Comparison of ENCODE assay signal across 14 cellular contexts in the genomic region with DNA sequence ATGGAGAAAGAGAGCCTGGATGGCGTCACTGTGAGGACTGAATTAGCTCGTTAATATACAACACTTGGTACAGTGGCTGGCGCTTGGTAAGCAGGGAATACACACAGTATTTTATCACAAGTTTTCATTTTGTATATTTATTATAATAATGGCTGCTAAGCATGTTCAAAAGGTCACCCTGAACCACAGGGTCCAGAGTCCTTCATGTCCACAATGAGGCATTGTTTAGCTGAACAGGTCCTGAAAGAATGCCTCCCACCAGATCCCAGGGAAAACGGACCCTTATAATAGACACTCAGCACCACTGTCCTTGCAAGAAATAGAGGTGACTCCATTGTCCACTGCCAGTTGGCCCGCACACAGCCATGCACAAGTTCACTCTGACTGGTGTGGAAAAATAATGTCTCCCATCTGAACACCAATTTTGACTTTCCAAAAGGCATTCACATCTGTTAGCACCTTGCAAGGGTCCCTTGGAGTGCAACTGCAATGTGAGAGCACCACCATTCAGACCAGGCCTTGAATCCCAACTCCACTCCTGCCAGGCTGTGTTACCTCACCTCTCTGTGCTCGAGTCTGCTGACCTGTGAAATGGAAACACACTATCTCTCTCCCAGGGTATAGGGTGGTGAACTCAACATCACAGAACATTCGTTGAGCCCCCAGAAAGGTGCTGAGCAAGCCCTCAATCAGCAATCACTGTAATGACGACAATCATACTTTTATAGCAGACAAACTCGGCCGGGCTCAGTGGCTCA. TPM values are rescaled to one million over a fixed set of nuclear protein-coding genes. Genes with fewer than 3 reads are reported as not detected.
DNase-seq lines count a peak whose midpoint lies in the region; TF ChIP-seq lines count a peak whose summit lies in the region.
"Had no signal": no experiment of that assay in that cellular context is flagged by ENCODE, and none has a peak within 500 bp of the region (broad histone marks: within the 10 kb centered on the region; RNA-seq: fewer than 3 reads in every experiment).

No MANE protein-coding gene starts in this region.

- no peak overlapping the region for H3K9ac ChIP-seq in Loucy (ENCODE audit: low read depth, low read length, poor library complexity, severe bottlenecking)
- peak overlapping the region; percentile 32 to 61 for H3K9ac ChIP-seq in duodenal mucosa (ENCODE audit: low read depth in 1 of 2, low read length in 2 of 2)
- peak overlapping the region; percentile 23 to 66 (median 57) for H3K9ac ChIP-seq in skeletal muscle tissue (ENCODE audit: low read depth in 1 of 3, low read length in 3 of 3)
- H3K9ac ChIP-seq in GM23248, result no peak overlapping the region

- peak overlapping the region; percentile 45 for H3K27ac ChIP-seq in duodenal mucosa (ENCODE audit: low read depth, low read length)
- peak overlapping the region; percentile 72 for H3K27ac ChIP-seq in skeletal muscle tissue (ENCODE audit: low read depth, low read length)
- H3K27ac ChIP-seq in GM23248, result no peak overlapping the region
- H3K27ac ChIP-seq: left lung had no signal

- H3K9me3 ChIP-seq in Loucy (ENCODE audit: insufficient read depth, low read depth, low read length), result no peaks in the 10 kb centered on the region
- H3K9me3 ChIP-seq in duodenal mucosa (ENCODE audit: control insufficient read depth in 1 of 2, low read length in 2 of 2), result no peaks in the 10 kb centered on the region
- H3K9me3 ChIP-seq in skeletal muscle tissue (ENCODE audit: control insufficient read depth in 3 of 3, low read length in 3 of 3), result no peaks in the 10 kb centered on the region
- no peaks in the 10 kb centered on the region for H3K9me3 ChIP-seq in GM23248 (ENCODE audit: low read depth)
- H3K9me3 ChIP-seq: left lung had no signal

- peaks cover 69% of the 10 kb centered on the region for H3K4me1 Mint-ChIP-seq in activated naive CD4-positive, alpha-beta T cell treated with anti-CD3 and anti-CD28 coated beads, Interleukin-2, amount 50 U/mL, for 24 hours
- peaks cover 65% of the 10 kb centered on the region for H3K4me1 Mint-ChIP-seq in activated naive CD4-positive, alpha-beta T cell treated with anti-CD3 and anti-CD28 coated beads for 36 hours (ENCODE audit: low read depth)

- CTCF ChIA-PET in activated naive CD4-positive, alpha-beta T cell treated with anti-CD3 and anti-CD28 coated beads for 36 hours (lab: Charles Lee), result interaction anchor here (1.0 to 1.2 kb wide), 2 partner anchors 21 to 39 kb away, joined by 3 read pairs; no protein-coding TSS in a partner anchor

- H3K4me3 ChIP-seq in Loucy (ENCODE audit: low read length, poor library complexity, severe bottlenecking), result peak overlapping the region; percentile 29
- H3K4me3 ChIP-seq in duodenal mucosa (ENCODE audit: low read depth in 1 of 2, low read length in 2 of 2), result peak overlapping the region; percentile 1 to 45
- peak overlapping the region; percentile 36 to 64 (median 45) for H3K4me3 ChIP-seq in skeletal muscle tissue (ENCODE audit: low read length in 3 of 3)
- no peak overlapping the region for H3K4me3 ChIP-seq in GM23248
- H3K4me3 ChIP-seq: left lung, skin epidermis had no signal

- no peak for TF ChIP-seq CTCF in Loucy (conservative IDR thresholded peaks at IDR 0.05; ENCODE audit: low read length)

- H2AFZ ChIP-seq in Loucy (ENCODE audit: low read length) (no peak overlapping the region), GM23248 (no peak overlapping the region)

- H3K9me3 Mint-ChIP-seq in activated naive CD4-positive, alpha-beta T cell treated with anti-CD3 and anti-CD28 coated beads, Interleukin-2, amount 50 U/mL, for 24 hours, result no peaks in the 10 kb centered on the region
- H3K9me3 Mint-ChIP-seq in activated naive CD4-positive, alpha-beta T cell treated with anti-CD3 and anti-CD28 coated beads for 36 hours, result no peaks in the 10 kb centered on the region
- H3K9me3 Mint-ChIP-seq: naive B cell had no signal

- H3K27ac Mint-ChIP-seq in activated naive CD4-positive, alpha-beta T cell treated with anti-CD3 and anti-CD28 coated beads, Interleukin-2, amount 50 U/mL, for 24 hours, result no peak overlapping the region
- H3K27ac Mint-ChIP-seq in activated naive CD4-positive, alpha-beta T cell treated with anti-CD3 and anti-CD28 coated beads for 36 hours, result no peak overlapping the region

- peaks cover 84% of the 10 kb centered on the region for H3K79me2 ChIP-seq in Loucy (ENCODE audit: insufficient read depth, low read length)
- H3K79me2 ChIP-seq in GM23248 (ENCODE audit: insufficient read depth), result peaks cover 85% of the 10 kb centered on the region

- H3K4me1 ChIP-seq in Loucy (ENCODE audit: insufficient read depth, low read length, poor library complexity, severe bottlenecking), result peaks cover 24% of the 10 kb centered on the region
- H3K4me1 ChIP-seq in duodenal mucosa (ENCODE audit: control insufficient read depth in 1 of 2, insufficient read depth in 2 of 2, low read length in 2 of 2), result peaks cover 59 to 70% of the 10 kb centered on the region in 2 donors
- peaks cover 69 to 81% (median 77%) of the 10 kb centered on the region in 3 donors for H3K4me1 ChIP-seq in skeletal muscle tissue (ENCODE audit: control insufficient read depth in 3 of 3, insufficient read depth in 3 of 3, low read length in 3 of 3)
- peaks cover 23% of the 10 kb centered on the region for H3K4me1 ChIP-seq in GM23248 (ENCODE audit: insufficient read depth)

- no peaks in the 10 kb centered on the region for H3K27me3 Mint-ChIP-seq in activated naive CD4-positive, alpha-beta T cell treated with anti-CD3 and anti-CD28 coated beads, Interleukin-2, amount 50 U/mL, for 24 hours
- H3K27me3 Mint-ChIP-seq in activated naive CD4-positive, alpha-beta T cell treated with anti-CD3 and anti-CD28 coated beads for 36 hours (ENCODE audit: low read depth), result no peaks in the 10 kb centered on the region
- H3K27me3 Mint-ChIP-seq: naive B cell had no signal

- intact Hi-C loops in activated naive CD4-positive, alpha-beta T cell treated with anti-CD3 and anti-CD28 coated beads for 36 hours (cut with micrococcal nuclease), result loop anchor here (10.0 kb wide), 1 partner anchor 734 kb away; the partner anchor contains the start of gene CAMLG

- H3K4me3 Mint-ChIP-seq in activated naive CD4-positive, alpha-beta T cell treated with anti-CD3 and anti-CD28 coated beads, Interleukin-2, amount 50 U/mL, for 24 hours, result peak overlapping the region; percentile 33
- H3K4me3 Mint-ChIP-seq in activated naive CD4-positive, alpha-beta T cell treated with anti-CD3 and anti-CD28 coated beads for 36 hours, result no peak overlapping the region

- H3F3A ChIP-seq in Loucy (ENCODE audit: low read depth), result no peaks in the 10 kb centered on the region
- peaks cover 14% of the 10 kb centered on the region for H3F3A ChIP-seq in GM23248 (ENCODE audit: insufficient read depth)

- peaks cover 11% of the 10 kb centered on the region for H3K36me3 Mint-ChIP-seq in activated naive CD4-positive, alpha-beta T cell treated with anti-CD3 and anti-CD28 coated beads, Interleukin-2, amount 50 U/mL, for 24 hours
- peaks cover 38% of the 10 kb centered on the region for H3K36me3 Mint-ChIP-seq in activated naive CD4-positive, alpha-beta T cell treated with anti-CD3 and anti-CD28 coated beads for 36 hours (ENCODE audit: low read depth)
- H3K36me3 Mint-ChIP-seq: naive B cell had no signal

- 95 to 96% methylated on average over 10 of the region's 10 CpGs for WGBS in GM23248 (ENCODE audit: low coverage in 1 of 2, low lambda C conversion rate in 2 of 2, missing lambda C conversion rate in 2 of 2), 2 experiments

- peaks cover 43% of the 10 kb centered on the region for H4K20me1 ChIP-seq in Loucy (ENCODE audit: insufficient read depth, low read length, poor library complexity, severe bottlenecking)
- peaks cover 6% of the 10 kb centered on the region; the same call in 1 of the 2 replicates for H4K20me1 ChIP-seq in GM23248 (ENCODE audit: insufficient read depth)

- H3K27me3 ChIP-seq in Loucy (ENCODE audit: insufficient read depth, low read length, poor library complexity, severe bottlenecking), result no peaks in the 10 kb centered on the region
- H3K27me3 ChIP-seq in duodenal mucosa (ENCODE audit: control insufficient read depth in 1 of 2, insufficient read depth in 2 of 2, low read length in 2 of 2), result no peaks in the 10 kb centered on the region
- H3K27me3 ChIP-seq in skeletal muscle tissue (ENCODE audit: control insufficient read depth in 3 of 3, insufficient read depth in 3 of 3, low read length in 3 of 3), result no peaks in the 10 kb centered on the region
- no peaks in the 10 kb centered on the region for H3K27me3 ChIP-seq in GM23248 (replicated peaks; ENCODE audit: insufficient read depth)
- H3K27me3 ChIP-seq: left lung had no signal

- H3K9me2 ChIP-seq in Loucy (replicated peaks; ENCODE audit: low read depth, low read length), result no peaks in the 10 kb centered on the region
- H3K9me2 ChIP-seq in GM23248 (ENCODE audit: insufficient read depth), result no peaks in the 10 kb centered on the region

- in situ Hi-C loops in GM23248 (cut with MboI), result no loop called here

- H3K36me3 ChIP-seq in Loucy (ENCODE audit: insufficient read depth, low read length) (no peaks in the 10 kb centered on the region), duodenal mucosa (ENCODE audit: control insufficient read depth in 1 of 2, insufficient read depth in 2 of 2, low read length in 2 of 2) (peaks cover 0 to 6% of the 10 kb centered on the region in 2 donors), skeletal muscle tissue (ENCODE audit: control insufficient read depth in 3 of 3, insufficient read depth in 3 of 3, low read length in 3 of 3) (peaks cover 5 to 10% (median 8%) of the 10 kb centered on the region in 3 donors), GM23248 (ENCODE audit: low read depth) (0 out of 2 replicates have a peak, but pooled peaks cover 4% of the 10 kb centered on the region)

- H3K4me2 ChIP-seq in Loucy (ENCODE audit: low read depth, low read length, poor library complexity, severe bottlenecking) (peak overlapping the region; percentile 92), GM23248 (ENCODE audit: unreplicated experiment) (no peak overlapping the region)

- no peak for DNase-seq in activated naive CD4-positive, alpha-beta T cell treated with anti-CD3 and anti-CD28 coated beads for 36 hours
- DNase-seq in DMS153 (lab: John Stamatoyannopoulos, UW) (no peak), GM23248 (no peak), DMS79 treated with DMSO at 0.1 percent for 48 hours (lab: John Stamatoyannopoulos, UW) (no peak)
- DNase-seq: activated gamma-delta T cell, hippocampal formation, left lung, naive B cell, NCI-H1092 treated with DMSO at 0.1 percent for 48 hours had no signal

RNA-seq across cellular contexts. Expression of gene VDAC1, which starts 3.9 kb away (rescaled TPM):
- 100 to 1,000 TPM; 485 to 513 TPM for total RNA-seq in activated naive CD4-positive, alpha-beta T cell treated with anti-CD3 and anti-CD28 coated beads for 36 hours
- 257 TPM for total RNA-seq in skeletal muscle tissue
- 329 and 332 TPM in 2 replicates for total RNA-seq in GM23248 (2014; rRNA removed; shearing (Covaris generic))
- polyA plus RNA-seq in GM23248 (2016; fragmentation: Nextera tagmentation; extraction: Ambion mirVana), result 318 and 337 TPM in 2 replicates

RNA-seq across cellular contexts. Expression of gene C5orf15, which starts 32.5 kb away (rescaled TPM):
- total RNA-seq in activated naive CD4-positive, alpha-beta T cell treated with anti-CD3 and anti-CD28 coated beads for 36 hours, result 10 to 100 TPM; 18.1 to 18.6 TPM
- 43.3 TPM for total RNA-seq in skeletal muscle tissue
- total RNA-seq in GM23248 (2014; rRNA removed; shearing (Covaris generic)), result 126 and 128 TPM in 2 replicates
- 121 and 122 TPM in 2 replicates for polyA plus RNA-seq in GM23248 (2016; fragmentation: Nextera tagmentation; extraction: Ambion mirVana)

Comparison
In these comparisons a context has a peak if more than half of its experiments do, and no peak if none do; other contexts are left out.
1. H3K9ac ChIP-seq: peak in duodenal mucosa (2 of 2) and skeletal muscle tissue (3 of 3); none in Loucy (single experiment) and GM23248 (single experiment).